Comparison of ENCODE assay signal across 8 cellular contexts in genomic region chr17:36534117-36534880, GRCh38. TPM values are rescaled to one million over a fixed set of nuclear protein-coding genes. Genes with fewer than 3 reads are reported as not detected.
DNase-seq lines count a peak whose midpoint lies in the region; ATAC-seq and FAIRE-seq lines count a peak whose summit lies in the region.

A gene with protein sequence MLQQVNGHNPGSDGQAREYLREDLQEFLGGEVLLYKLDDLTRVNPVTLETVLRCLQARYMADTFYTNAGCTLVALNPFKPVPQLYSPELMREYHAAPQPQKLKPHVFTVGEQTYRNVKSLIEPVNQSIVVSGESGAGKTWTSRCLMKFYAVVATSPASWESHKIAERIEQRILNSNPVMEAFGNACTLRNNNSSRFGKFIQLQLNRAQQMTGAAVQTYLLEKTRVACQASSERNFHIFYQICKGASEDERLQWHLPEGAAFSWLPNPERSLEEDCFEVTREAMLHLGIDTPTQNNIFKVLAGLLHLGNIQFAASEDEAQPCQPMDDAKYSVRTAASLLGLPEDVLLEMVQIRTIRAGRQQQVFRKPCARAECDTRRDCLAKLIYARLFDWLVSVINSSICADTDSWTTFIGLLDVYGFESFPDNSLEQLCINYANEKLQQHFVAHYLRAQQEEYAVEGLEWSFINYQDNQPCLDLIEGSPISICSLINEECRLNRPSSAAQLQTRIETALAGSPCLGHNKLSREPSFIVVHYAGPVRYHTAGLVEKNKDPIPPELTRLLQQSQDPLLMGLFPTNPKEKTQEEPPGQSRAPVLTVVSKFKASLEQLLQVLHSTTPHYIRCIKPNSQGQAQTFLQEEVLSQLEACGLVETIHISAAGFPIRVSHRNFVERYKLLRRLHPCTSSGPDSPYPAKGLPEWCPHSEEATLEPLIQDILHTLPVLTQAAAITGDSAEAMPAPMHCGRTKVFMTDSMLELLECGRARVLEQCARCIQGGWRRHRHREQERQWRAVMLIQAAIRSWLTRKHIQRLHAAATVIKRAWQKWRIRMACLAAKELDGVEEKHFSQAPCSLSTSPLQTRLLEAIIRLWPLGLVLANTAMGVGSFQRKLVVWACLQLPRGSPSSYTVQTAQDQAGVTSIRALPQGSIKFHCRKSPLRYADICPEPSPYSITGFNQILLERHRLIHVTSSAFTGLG (minus strand): TSS chr17:36534868. CDS start chr17:36532538, 2,330 bp downstream.

- H3K27ac ChIP-seq in cingulate gyrus (ENCODE audit: low read depth, low read length), result peak within 1 kb of the TSS; percentile 81

- ATAC-seq in HG03095 (IDR thresholded peaks at IDR 0.05; ENCODE audit: unreplicated experiment) (peak; percentile 30), left colon (peak; percentile 66)

- DNase-seq in A172 (ENCODE audit: low spot score) (peak; percentile 69), GM18507 (ENCODE audit: extremely low spot score, insufficient read length, low read depth) (peak; percentile 38), NCI-H2196 (lab: John Stamatoyannopoulos, UW; ENCODE audit: unreplicated experiment) (peak; percentile 79), left colon (peak; percentile 81 to 85)
- peak; percentile 26 for DNase-seq in activated CD4-positive, CD25-positive, alpha-beta regulatory T cell treated with anti-CD3 and anti-CD28 coated beads, Interleukin-2, amount 50 U/mL, for 16 hours (ENCODE audit: low read depth, low spot score)
- peak; percentile 29 to 39 for DNase-seq in stimulated activated CD4-positive, alpha-beta T cell treated with anti-CD3 and anti-CD28 coated beads, Interleukin-2, amount 100 ng/mL, for 48 hours

- FAIRE-seq in GM18507 (lab: Jason Lieb, UNC), result no peak

- intact Hi-C loops in left colon (cut with DNase I, micrococcal nuclease), result no loop called here

RNA-seq across cellular contexts. Expression of the gene that starts here (rescaled TPM):
- 64.8 and 67.8 TPM in 2 replicates for total RNA-seq in A172 (2014; rRNA removed; shearing (Covaris generic))
- 10 to 100 TPM; 68.4 to 99.3 TPM for total RNA-seq in left colon

Comparison
In these comparisons a context has a peak if more than half of its experiments do, and no peak if none do; other contexts are left out.
1. Peak in every context shown above with its lines: DNase-seq, ATAC-seq and H3K27ac ChIP-seq.
2. DNase-seq: peak in every context shown above with its lines; median percentile 83 in left colon; 79 in NCI-H2196; 69 in A172; 38 in GM18507; 34 in stimulated activated CD4-positive, alpha-beta T cell treated with anti-CD3 and anti-CD28 coated beads, Interleukin-2, amount 100 ng/mL, for 48 hours; 26 in activated CD4-positive, CD25-positive, alpha-beta regulatory T cell treated with anti-CD3 and anti-CD28 coated beads, Interleukin-2, amount 50 U/mL, for 16 hours.